8 cellular contexts compared by ENCODE assay signal in genomic region chr10:61903184-61903990, GRCh38. TPM values are rescaled to one million over a fixed set of nuclear protein-coding genes. Genes with fewer than 3 reads are reported as not detected.
A peak's percentile ranks its signal among the peaks of the same experiment; 100 is the strongest.
DNase-seq lines count a peak whose midpoint lies in the region; ATAC-seq, FAIRE-seq and TF ChIP-seq lines count a peak whose summit lies in the region.

No MANE protein-coding gene starts in this region.

- no peak overlapping the region for H3K23ac ChIP-seq in H1 (ENCODE audit: insufficient read length)

- H4K91ac ChIP-seq in H1 (replicated peaks; ENCODE audit: insufficient read length, low read length) = no peak overlapping the region

- peak; percentile 36 for DNase-seq in A172 (ENCODE audit: low spot score)
- peak; percentile 50 for DNase-seq in NCI-H2227 (lab: John Stamatoyannopoulos, UW; ENCODE audit: unreplicated experiment)
- peak; percentile 90 for DNase-seq in activated CD8-positive, alpha-beta memory T cell treated with anti-CD3 and anti-CD28 coated beads, Interleukin-2, amount 10 ng/mL, durations not matched to agents 7 days and 5 days
- peak in 1 of 2 experiments; percentile 56 for DNase-seq in H1 (ENCODE audit: low read depth in 1 of 2, low spot score in 2 of 2)
- peak; percentile 92 for DNase-seq in mesenteric fat pad (ENCODE audit: low spot score)
- peak; percentile 69 to 73 for DNase-seq in stimulated activated CD8-positive, alpha-beta memory T cell treated with anti-CD3 and anti-CD28 coated beads, Interleukin-2, amount 100 ng/mL, for 48 hours (ENCODE audit: low read depth in 2 of 2)

- no peak overlapping the region for H3K18ac ChIP-seq in H1 (ENCODE audit: extremely low read depth, low read length)

- H3K9me3 ChIP-seq in H1 (ENCODE audit: insufficient read depth in 2 of 2, low read depth in 1 of 2, low read length in 1 of 2) = no peaks in the 10 kb centered on the region

- TF ChIP-seq POLR2A in GM18505 (IDR thresholded peaks at IDR 0.05; ENCODE audit: borderline replicate concordance, extremely low read depth, insufficient read depth, insufficient read length) = peak; percentile 78
- TF ChIP-seq POLR2A in H1 (IDR thresholded peaks at IDR 0.05; ENCODE audit: control extremely low read depth in 1 of 2, low read depth in 2 of 2, low read length in 2 of 2) = no peak

- H3K4me1 ChIP-seq in H1 (replicated peaks in 1 of 4; ENCODE audit: control insufficient read depth in 3 of 4, insufficient read depth in 4 of 4, low read length in 3 of 4) = peaks cover 0 to 14% (median 5%) of the 10 kb centered on the region in 4 experiments; a peak in 3 of 7 replicates

- H3K27ac ChIP-seq in H1 (ENCODE audit: low read depth, low read length) = no peak overlapping the region

- H2BK20ac ChIP-seq in H1 (ENCODE audit: low read length) = no peak overlapping the region

- FAIRE-seq in H1 (lab: Jason Lieb, UNC) = no peak

- no peak overlapping the region for H2BK12ac ChIP-seq in H1 (ENCODE audit: low read depth, low read length)

- no peaks in the 10 kb centered on the region for H3K79me2 ChIP-seq in H1 (ENCODE audit: control insufficient read depth in 1 of 2, insufficient read depth in 2 of 2, low read length in 2 of 2)

- H2BK15ac ChIP-seq in H1 (ENCODE audit: low read length) = no peak overlapping the region

- peaks cover 2% of the 10 kb centered on the region for H3K9me3 Mint-ChIP-seq in activated CD8-positive, alpha-beta memory T cell treated with anti-CD3 and anti-CD28 coated beads, Interleukin-2, amount 10 ng/mL, durations not matched to agents 7 days and 5 days (ENCODE audit: low read depth)

- H3K27me3 Mint-ChIP-seq in activated CD8-positive, alpha-beta memory T cell treated with anti-CD3 and anti-CD28 coated beads, Interleukin-2, amount 10 ng/mL, durations not matched to agents 7 days and 5 days = no peaks in the 10 kb centered on the region

- H2AFZ ChIP-seq in H1 (ENCODE audit: low read length) = peak overlapping the region; percentile 79

- CTCF ChIA-PET in activated CD8-positive, alpha-beta memory T cell treated with anti-CD3 and anti-CD28 coated beads, Interleukin-2, amount 10 ng/mL, durations not matched to agents 7 days and 5 days (lab: Charles Lee) = interaction anchor here (0.7 to 3.8 kb wide), 18 partner anchors 10 to 342 kb away, joined by 3 to 17 read pairs (median 4); no protein-coding TSS in a partner anchor
- CTCF ChIA-PET in H1 (lab: Charles Lee; ENCODE audit: partially characterized antibody) = interaction anchor here (0.9 to 5.9 kb wide), 6 partner anchors 11 to 523 kb away, joined by 3 to 25 read pairs (median 3); no protein-coding TSS in a partner anchor

- POLR2A ChIA-PET in H1 (lab: Charles Lee; ENCODE audit: partially characterized antibody) = interaction anchor here (1.3 kb wide), 1 partner anchor 13 kb away, joined by 4 read pairs; no protein-coding TSS in a partner anchor

- peak overlapping the region; percentile 98 for H3K4me3 Mint-ChIP-seq in activated CD8-positive, alpha-beta memory T cell treated with anti-CD3 and anti-CD28 coated beads, Interleukin-2, amount 10 ng/mL, durations not matched to agents 7 days and 5 days

- peaks cover 6 to 30% (median 24%) of the 10 kb centered on the region in 4 experiments for H3K27me3 ChIP-seq in H1 (replicated peaks in 1 of 4; ENCODE audit: control insufficient read depth in 3 of 4, extremely low read depth in 1 of 4, insufficient read depth in 3 of 4, low read length in 3 of 4)

- H3K4me1 Mint-ChIP-seq in activated CD8-positive, alpha-beta memory T cell treated with anti-CD3 and anti-CD28 coated beads, Interleukin-2, amount 10 ng/mL, durations not matched to agents 7 days and 5 days = peaks cover 36% of the 10 kb centered on the region

- WGBS in H1 (ENCODE audit: extremely low coverage in 1 of 2, insufficient coverage in 1 of 2, insufficient read length in 1 of 2, insufficient replicate concordance in 2 of 2, low coverage in 1 of 2, low lambda C conversion rate in 2 of 2, missing lambda C conversion rate in 1 of 2), 2 experiments = 1% methylated on average over 33 of the region's 60 CpGs; no CpG with 5 or more reads in 1 of the 2 experiments

- H3K14ac ChIP-seq in H1 (ENCODE audit: insufficient read length) = no peak overlapping the region

- TF ChIP-seq EP300 in H1 (IDR thresholded peaks at IDR 0.05; ENCODE audit: borderline replicate concordance in 1 of 2, low read depth in 2 of 2, low read length in 2 of 2) = no peak

- H2BK120ac ChIP-seq in H1 (replicated peaks; ENCODE audit: low read depth, low read length) = no peak overlapping the region

- ATAC-seq in GM18505 (IDR thresholded peaks at IDR 0.05; ENCODE audit: unreplicated experiment) (peak; percentile 59), HG02981 (IDR thresholded peaks at IDR 0.05; ENCODE audit: unreplicated experiment) (peak; percentile 44)
- peak; percentile 66 for ATAC-seq in activated CD8-positive, alpha-beta memory T cell treated with anti-CD3 and anti-CD28 coated beads, Interleukin-2, amount 10 ng/mL, durations not matched to agents 7 days and 5 days

- peaks cover 14% of the 10 kb centered on the region for H3K36me3 Mint-ChIP-seq in activated CD8-positive, alpha-beta memory T cell treated with anti-CD3 and anti-CD28 coated beads, Interleukin-2, amount 10 ng/mL, durations not matched to agents 7 days and 5 days

- peak overlapping the region; percentile 18; the same call in 1 of the 2 replicates for H2BK5ac ChIP-seq in H1 (ENCODE audit: low read depth, low read length)

- TF ChIP-seq RAD21 in H1 (IDR thresholded peaks at IDR 0.05 in 1 of 2, conservative IDR thresholded peaks at IDR 0.05 in 1 of 2; ENCODE audit: low read depth in 2 of 2, low read length in 2 of 2) = no peak

- no peak overlapping the region for H2AK5ac ChIP-seq in H1 (ENCODE audit: low read depth, low read length)

- H4K5ac ChIP-seq in H1 (ENCODE audit: insufficient read length, low read depth, low read length) = no peak overlapping the region

- no peak overlapping the region for H4K8ac ChIP-seq in H1 (ENCODE audit: extremely low read depth, insufficient read depth, low read length)

- H3K4ac ChIP-seq in H1 (replicated peaks; ENCODE audit: insufficient read length, low read depth, low read length) = no peak overlapping the region

- H4K20me1 ChIP-seq in H1 (replicated peaks in 1 of 2; ENCODE audit: control insufficient read depth in 1 of 2, insufficient read depth in 2 of 2, low read length in 2 of 2) = no peaks in the 10 kb centered on the region

- peak overlapping the region; percentile 99 for H3K27ac Mint-ChIP-seq in activated CD8-positive, alpha-beta memory T cell treated with anti-CD3 and anti-CD28 coated beads, Interleukin-2, amount 10 ng/mL, durations not matched to agents 7 days and 5 days

- H3K79me1 ChIP-seq in H1 (ENCODE audit: low read depth, low read length) = no peaks in the 10 kb centered on the region

- peaks cover 18% of the 10 kb centered on the region for H3K23me2 ChIP-seq in H1 (ENCODE audit: low read depth, low read length)

- H3K4me3 ChIP-seq in H1 (ENCODE audit: extremely low read depth in 1 of 4, insufficient read depth in 2 of 4, low read depth in 3 of 4, low read length in 4 of 4) = peak overlapping the region; percentile 74 to 91 (median 76)

- H3K36me3 ChIP-seq in H1 (ENCODE audit: control insufficient read depth in 2 of 4, insufficient read depth in 4 of 4, low read length in 3 of 4) = no peaks in the 10 kb centered on the region

- TF ChIP-seq CTCF in H1 (IDR thresholded peaks at IDR 0.05; ENCODE audit: control extremely low read depth in 1 of 3, insufficient read depth in 1 of 3, low read depth in 1 of 3, low read length in 3 of 3) = no peak

- no peak overlapping the region for H3K9ac ChIP-seq in H1 (replicated peaks in 1 of 4; ENCODE audit: extremely low read depth in 1 of 4, low read depth in 3 of 4, low read length in 3 of 4)

- H3K56ac ChIP-seq in H1 (replicated peaks; ENCODE audit: insufficient read length, low read depth, low read length) = no peak overlapping the region

- H3K4me2 ChIP-seq in H1 (ENCODE audit: insufficient read depth in 1 of 2, low read depth in 2 of 2, low read length in 2 of 2) = peak overlapping the region; percentile 96 to 98

TF ChIP-seq in H1, 55 proteins besides CTCF, POLR2A, EP300 and RAD21 (continues in another document):
- peak; percentile 54 to 69; a peak in 1 of 4 replicates for TF ChIP-seq SIN3A (conservative IDR thresholded peaks at IDR 0.05 in 1 of 2, IDR thresholded peaks at IDR 0.05 in 1 of 2; ENCODE audit: low read depth in 1 of 2, low read length in 2 of 2)
- no peak for TF ChIP-seq HDAC2 (IDR thresholded peaks at IDR 0.05; ENCODE audit: borderline replicate concordance in 1 of 2, low read depth in 2 of 2, low read length in 2 of 2)
- peak; percentile 92 for TF ChIP-seq ASH2L (IDR thresholded peaks at IDR 0.05; ENCODE audit: low read length)
- TF ChIP-seq CTBP2 (IDR thresholded peaks at IDR 0.05; ENCODE audit: borderline replicate concordance, insufficient read depth, insufficient read length, low read length) = peak; percentile 71
- no peak for TF ChIP-seq TBP (IDR thresholded peaks at IDR 0.05; ENCODE audit: low read depth, low read length)
- peak; percentile 74; the same call in 1 of the 2 replicates for TF ChIP-seq RBBP5 (IDR thresholded peaks at IDR 0.05; ENCODE audit: borderline replicate concordance, low read depth, low read length)
- no peak for TF ChIP-seq EZH2 (IDR thresholded peaks at IDR 0.05; ENCODE audit: low read depth, low read length, severe bottlenecking)
- no peak for TF ChIP-seq CEBPB (IDR thresholded peaks at IDR 0.05; ENCODE audit: low read depth, low read length)
- no peak for TF ChIP-seq NRF1 (IDR thresholded peaks at IDR 0.05; ENCODE audit: low read depth, low read length)
- peak; percentile 51 for TF ChIP-seq RNF2 (IDR thresholded peaks at IDR 0.05; ENCODE audit: borderline replicate concordance, low read depth, low read length, missing control alignments, poor library complexity, severe bottlenecking)
- TF ChIP-seq FOSL1 (IDR thresholded peaks at IDR 0.05; ENCODE audit: insufficient read depth, low read depth, low read length) = no peak
- peak; percentile 89 for TF ChIP-seq KDM4A (IDR thresholded peaks at IDR 0.05; ENCODE audit: low read depth, low read length, severe bottlenecking)

RNA-seq across cellular contexts. Expression of gene ARID5B, which starts 1.9 kb away (rescaled TPM):
- total RNA-seq in A172 (2014; rRNA removed; shearing (Covaris generic)) = 17.6 and 18.0 TPM in 2 replicates
- 10 to 100 TPM; 34.8 to 35.9 TPM for total RNA-seq in activated CD8-positive, alpha-beta memory T cell treated with anti-CD3 and anti-CD28 coated beads, Interleukin-2, amount 10 ng/mL, durations not matched to agents 7 days and 5 days
- 0.90 and 1.1 TPM in 2 replicates for total RNA-seq in H1 (2021; fragmentation: NEBNext Ultra II Directional; extraction: Animal tissue kit (Norgen Biotek cat#: 25700))
- polyA plus RNA-seq in H1 (2011; rRNA removed) = 0.13 and 0.21 TPM in 2 replicates
- polyA plus RNA-seq in H1 (2011; cell fraction: cytosol; rRNA removed) = 0.23 TPM
- polyA plus RNA-seq in H1 (2011; cell fraction: nucleus; rRNA removed) = 0.33 TPM
- polyA plus RNA-seq in H1 (2012, experiment 1 of 2) = 0.18 to 0.32 TPM (median 0.28 TPM) in 4 replicates
- polyA plus RNA-seq in H1 (2012, experiment 2 of 2) = 0.04 TPM
- polyA plus RNA-seq in H1 (2013, experiment 1 of 2) = 1.6 TPM
- polyA plus RNA-seq in H1 (2013, experiment 2 of 2) = 1.4 TPM
- polyA minus RNA-seq in H1 (2011; rRNA and poly(A)+ RNA removed) = 0.98 and 1.5 TPM in 2 replicates
- 0.81 TPM for polyA minus RNA-seq in H1 (2011; cell fraction: cytosol; rRNA and poly(A)+ RNA removed)
- polyA minus RNA-seq in H1 (2011; cell fraction: nucleus; rRNA and poly(A)+ RNA removed) = 2.3 TPM
- 126 TPM for total RNA-seq in mesenteric fat pad
